Comparison of ENCODE assay signal across 8 cellular contexts in genomic region chr6:39102024-39102820, GRCh38. TPM values are rescaled to one million over a fixed set of nuclear protein-coding genes. Genes with fewer than 3 reads are reported as not detected.
DNase-seq lines count a peak whose midpoint lies in the region; ATAC-seq and TF ChIP-seq lines count a peak whose summit lies in the region.

No MANE protein-coding gene starts in this region.

- H3K4me1 Mint-ChIP-seq in activated T-cell treated with anti-CD3 and anti-CD28 coated beads, Interleukin-2, amount 50 U/mL, for 24 hours (ENCODE audit: low read depth), result peaks cover 37% of the 10 kb centered on the region

- no peaks in the 10 kb centered on the region for H3K27me3 ChIP-seq in left lung

- ATAC-seq in GM18867 (IDR thresholded peaks at IDR 0.05; ENCODE audit: unreplicated experiment) (peak; percentile 71), HG03064 (IDR thresholded peaks at IDR 0.05; ENCODE audit: low read depth, unreplicated experiment) (peak; percentile 56), left lung (peak; percentile 67), GM19035 (IDR thresholded peaks at IDR 0.05; ENCODE audit: unreplicated experiment) (no peak)

- H3K36me3 Mint-ChIP-seq in activated T-cell treated with anti-CD3 and anti-CD28 coated beads, Interleukin-2, amount 50 U/mL, for 24 hours (ENCODE audit: low read depth), result peaks cover 46% of the 10 kb centered on the region

- intact Hi-C loops in left lung (cut with DNase I), result no loop called here

- no peak overlapping the region for H3K27ac Mint-ChIP-seq in activated T-cell treated with anti-CD3 and anti-CD28 coated beads, Interleukin-2, amount 50 U/mL, for 24 hours

- H3K36me3 ChIP-seq in left lung, result peaks cover 0 to 11% of the 10 kb centered on the region in 2 donors

- H3K27ac ChIP-seq in left lung, result no peak overlapping the region

- H3K9me3 ChIP-seq in left lung, result no peaks in the 10 kb centered on the region

- TF ChIP-seq CTCF in left lung (IDR thresholded peaks at IDR 0.05), result peak in 1 of 2 donors; percentile 37

- DNase-seq in amniotic epithelial cell (ENCODE audit: low read depth), result peak; percentile 82
- no peak for DNase-seq in left lung
- no peak for DNase-seq in NCI-H146 treated with DMSO at 0.1 percent for 48 hours (lab: John Stamatoyannopoulos, UW; ENCODE audit: unreplicated experiment)
- no peak for DNase-seq in activated T-cell treated with anti-CD3 and anti-CD28 coated beads, Interleukin-2, amount 50 U/mL, for 24 hours
- DNase-seq in activated gamma-delta T cell treated with Interleukin-2 at 50 U/mL for 16 hours, result no peak

- H3K4me3 Mint-ChIP-seq in activated T-cell treated with anti-CD3 and anti-CD28 coated beads, Interleukin-2, amount 50 U/mL, for 24 hours, result no peak overlapping the region

- H3K4me3 ChIP-seq in left lung, result no peak overlapping the region

- H3K9me3 Mint-ChIP-seq in activated T-cell treated with anti-CD3 and anti-CD28 coated beads, Interleukin-2, amount 50 U/mL, for 24 hours, result no peaks in the 10 kb centered on the region

- peaks cover 3 to 7% of the 10 kb centered on the region in 2 donors for H3K4me1 ChIP-seq in left lung

- H3K27me3 Mint-ChIP-seq in activated T-cell treated with anti-CD3 and anti-CD28 coated beads, Interleukin-2, amount 50 U/mL, for 24 hours, result no peaks in the 10 kb centered on the region

RNA-seq across cellular contexts. Expression of gene SAYSD1, which starts 12.8 kb away (rescaled TPM):
- 10 to 100 TPM; 15.4 TPM for total RNA-seq in left lung

RNA-seq across cellular contexts. Expression of gene GLP1R, which starts 53.6 kb away (rescaled TPM):
- total RNA-seq in left lung, result under 1 TPM in 1 of 2 donors, not detected in 1; 0.26 TPM
